In the genomic region with DNA sequence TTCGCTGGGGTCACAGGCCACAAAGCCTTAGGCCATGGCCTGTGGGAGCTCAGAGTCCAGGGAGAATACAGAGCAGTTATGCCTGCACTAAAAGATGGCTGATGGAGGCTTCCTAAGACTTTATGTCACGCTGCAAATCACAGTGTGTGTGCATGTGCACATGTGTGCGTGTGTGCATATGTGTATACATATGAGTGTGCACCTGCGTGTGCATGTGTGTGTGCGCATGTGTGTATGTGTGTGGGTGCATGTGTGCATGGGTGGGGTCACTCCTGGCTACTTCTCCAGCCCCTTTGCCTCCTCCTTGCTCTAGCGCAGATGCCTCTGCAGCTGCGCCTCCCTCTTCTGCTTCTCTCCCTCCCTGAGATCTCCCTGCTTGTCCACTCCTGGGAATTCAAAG, we compare ENCODE assay signal across 18 cellular contexts.
DNase-seq lines count a peak whose midpoint lies in the region; ATAC-seq, FAIRE-seq and TF ChIP-seq lines count a peak whose summit lies in the region.
"Had no signal": no experiment of that assay in that cellular context is flagged by ENCODE, and none has a peak within 500 bp of the region (broad histone marks: within the 10 kb centered on the region; RNA-seq: fewer than 3 reads in every experiment).

No MANE protein-coding gene starts in this region.

- no peak overlapping the region for H3K14ac ChIP-seq in H1 (ENCODE audit: insufficient read length)

- H3K23ac ChIP-seq in H1 (ENCODE audit: insufficient read length), result no peak overlapping the region

- H3K27me3 Mint-ChIP-seq in activated T-helper 2 cell treated with anti-CD3 and anti-CD28 coated beads, Interferon-gamma antibody, Interleukin-2, Interleukin-4, amounts not matched to agents 10 μg/mL and 5 μg/mL and 100 μg/mL, durations not matched to agents 14 hours and 24 hours and 36 hours (ENCODE audit: low read depth), result no peaks in the 10 kb centered on the region
- no peaks in the 10 kb centered on the region for H3K27me3 Mint-ChIP-seq in activated CD4-positive, alpha-beta memory T cell treated with anti-CD3 and anti-CD28 coated beads, Interleukin-2, amount 10 ng/mL, durations not matched to agents 7 days and 5 days

- no peak overlapping the region for H4K8ac ChIP-seq in H1 (ENCODE audit: extremely low read depth, insufficient read depth, low read length)

- no peak overlapping the region for H3K18ac ChIP-seq in H1 (ENCODE audit: extremely low read depth, low read length)

- WGBS in H1 (ENCODE audit: extremely low coverage in 1 of 2, insufficient coverage in 1 of 2, insufficient read length in 1 of 2, insufficient replicate concordance in 2 of 2, low coverage in 1 of 2, low lambda C conversion rate in 2 of 2, missing lambda C conversion rate in 1 of 2), 2 experiments, result 87% methylated on average over 7 of the region's 7 CpGs; no CpG with 5 or more reads in 1 of the 2 experiments

- peaks cover 12% of the 10 kb centered on the region for H3K27me3 ChIP-seq in RWPE2 (ENCODE audit: insufficient read depth, poor library complexity, severe bottlenecking)
- H3K27me3 ChIP-seq in H1 (replicated peaks in 1 of 4; ENCODE audit: control insufficient read depth in 3 of 4, extremely low read depth in 1 of 4, insufficient read depth in 3 of 4, low read length in 3 of 4), result no peaks in the 10 kb centered on the region; a peak in 1 of 7 replicates
- H3K27me3 ChIP-seq in upper lobe of right lung, result peaks cover under 1% of the 10 kb centered on the region

- intact Hi-C loops in activated T-helper 2 cell treated with anti-CD3 and anti-CD28 coated beads, Interferon-gamma antibody, Interleukin-2, Interleukin-4, amounts not matched to agents 10 μg/mL and 5 μg/mL and 100 μg/mL, durations not matched to agents 14 hours and 24 hours and 36 hours (cut with micrococcal nuclease), result no loop called here
- intact Hi-C loops in upper lobe of right lung (cut with DNase I), result no loop called here

- H3K79me1 ChIP-seq in H1 (ENCODE audit: low read depth, low read length), result no peaks in the 10 kb centered on the region

- no peak overlapping the region for H2BK5ac ChIP-seq in H1 (ENCODE audit: low read depth, low read length)

- POLR2A ChIA-PET in H1 (lab: Charles Lee; ENCODE audit: partially characterized antibody), result interaction anchor here (0.7 kb wide), 1 partner anchor 12 kb away, joined by 3 read pairs; no protein-coding TSS in a partner anchor
- POLR2A ChIA-PET in activated CD4-positive, alpha-beta memory T cell treated with anti-CD3 and anti-CD28 coated beads, Interleukin-2, amount 10 ng/mL, durations not matched to agents 7 days and 5 days (lab: Charles Lee), result no interaction called here

- H2BK15ac ChIP-seq in H1 (ENCODE audit: low read length), result 0 out of 2 replicates have a peak overlapping the region, but pooled peaks have one; percentile 84

- H2BK12ac ChIP-seq in H1 (ENCODE audit: low read depth, low read length), result no peak overlapping the region

- no peak for TF ChIP-seq POLR2A in H1 (IDR thresholded peaks at IDR 0.05; ENCODE audit: control extremely low read depth in 1 of 2, low read depth in 2 of 2, low read length in 2 of 2)

- no peak overlapping the region for H3K27ac ChIP-seq in RWPE2 (ENCODE audit: poor library complexity, severe bottlenecking)
- no peak overlapping the region for H3K27ac ChIP-seq in H1 (ENCODE audit: low read depth, low read length)
- no peak overlapping the region for H3K27ac ChIP-seq in upper lobe of right lung
- H3K27ac ChIP-seq: GM23248 had no signal

- TF ChIP-seq EP300 in H1 (IDR thresholded peaks at IDR 0.05; ENCODE audit: borderline replicate concordance in 1 of 2, low read depth in 2 of 2, low read length in 2 of 2), result no peak

- H2BK120ac ChIP-seq in H1 (replicated peaks; ENCODE audit: low read depth, low read length), result no peak overlapping the region

- H3K4me3 ChIP-seq in RWPE2 (ENCODE audit: severe bottlenecking) (no peak overlapping the region), H1 (ENCODE audit: extremely low read depth in 1 of 4, insufficient read depth in 2 of 4, low read depth in 3 of 4, low read length in 4 of 4) (no peak overlapping the region), upper lobe of right lung (no peak overlapping the region)
- H3K4me3 ChIP-seq: GM23248 had no signal

- no peak overlapping the region for H2AFZ ChIP-seq in H1 (ENCODE audit: low read length)
- H2AFZ ChIP-seq: GM23248 had no signal

- H3K79me2 ChIP-seq in H1 (ENCODE audit: control insufficient read depth in 1 of 2, insufficient read depth in 2 of 2, low read length in 2 of 2), result no peaks in the 10 kb centered on the region

- ATAC-seq in RWPE2 (ENCODE audit: low read depth) (no peak), upper lobe of right lung (no peak), GM21619 (IDR thresholded peaks at IDR 0.05; ENCODE audit: unreplicated experiment) (no peak)
- ATAC-seq: HCT116 had no signal

- no peak overlapping the region for H3K56ac ChIP-seq in H1 (replicated peaks; ENCODE audit: insufficient read length, low read depth, low read length)

- H4K20me1 ChIP-seq in H1 (replicated peaks in 1 of 2; ENCODE audit: control insufficient read depth in 1 of 2, insufficient read depth in 2 of 2, low read length in 2 of 2), result peaks cover 0 to 1% of the 10 kb centered on the region in 2 experiments

- H3K9me3 Mint-ChIP-seq in activated T-helper 2 cell treated with anti-CD3 and anti-CD28 coated beads, Interferon-gamma antibody, Interleukin-2, Interleukin-4, amounts not matched to agents 10 μg/mL and 5 μg/mL and 100 μg/mL, durations not matched to agents 14 hours and 24 hours and 36 hours, result no peaks in the 10 kb centered on the region
- no peaks in the 10 kb centered on the region for H3K9me3 Mint-ChIP-seq in activated CD4-positive, alpha-beta memory T cell treated with anti-CD3 and anti-CD28 coated beads, Interleukin-2, amount 10 ng/mL, durations not matched to agents 7 days and 5 days
- H3K9me3 Mint-ChIP-seq: CD4-positive, alpha-beta memory T cell; H9 had no signal

- no peak overlapping the region for H2BK20ac ChIP-seq in H1 (ENCODE audit: low read length)

- H3K9ac ChIP-seq in H1 (replicated peaks in 1 of 4; ENCODE audit: extremely low read depth in 1 of 4, low read depth in 3 of 4, low read length in 3 of 4), result no peak overlapping the region
- H3K9ac ChIP-seq: GM23248 had no signal

- DNase-seq in RWPE2 (ENCODE audit: low spot score) (peak; percentile 54), H1 (ENCODE audit: low read depth in 1 of 2, low spot score in 2 of 2) (no peak), upper lobe of right lung (peak; percentile 50), SKM-1 treated with dmso at 0.1 percent for 144 hours (lab: John Stamatoyannopoulos, UW; ENCODE audit: unreplicated experiment) (no peak)
- DNase-seq in activated T-helper 2 cell treated with anti-CD3 and anti-CD28 coated beads, Interferon-gamma antibody, Interleukin-2, Interleukin-4, amounts not matched to agents 10 μg/mL and 5 μg/mL and 100 μg/mL, durations not matched to agents 14 hours and 24 hours and 36 hours (ENCODE audit: low spot score), result no peak
- no peak for DNase-seq in activated CD4-positive, alpha-beta memory T cell treated with anti-CD3 and anti-CD28 coated beads, Interleukin-2, amount 10 ng/mL, durations not matched to agents 7 days and 5 days
- DNase-seq: C1 segment of cervical spinal cord; Calu3; CD4-positive, alpha-beta memory T cell; COR-L47; DMS53; DMS79 treated with DMSO at 0.1 percent for 48 hours; GF-D8; GM23248; H9 had no signal

- H3K27ac Mint-ChIP-seq in activated T-helper 2 cell treated with anti-CD3 and anti-CD28 coated beads, Interferon-gamma antibody, Interleukin-2, Interleukin-4, amounts not matched to agents 10 μg/mL and 5 μg/mL and 100 μg/mL, durations not matched to agents 14 hours and 24 hours and 36 hours, result peak overlapping the region; percentile 5
- H3K27ac Mint-ChIP-seq in activated CD4-positive, alpha-beta memory T cell treated with anti-CD3 and anti-CD28 coated beads, Interleukin-2, amount 10 ng/mL, durations not matched to agents 7 days and 5 days, result no peak overlapping the region
- H3K27ac Mint-ChIP-seq: CD4-positive, alpha-beta memory T cell had no signal

- no peak overlapping the region for H4K5ac ChIP-seq in H1 (ENCODE audit: insufficient read length, low read depth, low read length)

- H3K4me3 Mint-ChIP-seq in activated T-helper 2 cell treated with anti-CD3 and anti-CD28 coated beads, Interferon-gamma antibody, Interleukin-2, Interleukin-4, amounts not matched to agents 10 μg/mL and 5 μg/mL and 100 μg/mL, durations not matched to agents 14 hours and 24 hours and 36 hours (ENCODE audit: low read depth), result no peak overlapping the region
- no peak overlapping the region for H3K4me3 Mint-ChIP-seq in activated CD4-positive, alpha-beta memory T cell treated with anti-CD3 and anti-CD28 coated beads, Interleukin-2, amount 10 ng/mL, durations not matched to agents 7 days and 5 days
- H3K4me3 Mint-ChIP-seq: CD4-positive, alpha-beta memory T cell had no signal

- TF ChIP-seq RAD21 in H1 (IDR thresholded peaks at IDR 0.05 in 1 of 2, conservative IDR thresholded peaks at IDR 0.05 in 1 of 2; ENCODE audit: low read depth in 2 of 2, low read length in 2 of 2), result no peak

- no peaks in the 10 kb centered on the region for H3K9me3 ChIP-seq in RWPE2 (ENCODE audit: severe bottlenecking)
- H3K9me3 ChIP-seq in H1 (ENCODE audit: insufficient read depth in 2 of 2, low read depth in 1 of 2, low read length in 1 of 2), result no peaks in the 10 kb centered on the region
- H3K9me3 ChIP-seq in upper lobe of right lung, result no peaks in the 10 kb centered on the region

- H3K36me3 ChIP-seq in RWPE2 (ENCODE audit: low read depth) (no peaks in the 10 kb centered on the region), H1 (ENCODE audit: control insufficient read depth in 2 of 4, insufficient read depth in 4 of 4, low read length in 3 of 4) (no peaks in the 10 kb centered on the region), upper lobe of right lung (no peaks in the 10 kb centered on the region)

- FAIRE-seq in H1 (lab: Jason Lieb, UNC), result no peak
- FAIRE-seq: GM12892 had no signal

- no peak overlapping the region for H3K4ac ChIP-seq in H1 (replicated peaks; ENCODE audit: insufficient read length, low read depth, low read length)

- no peak overlapping the region for H3K4me2 ChIP-seq in H1 (ENCODE audit: insufficient read depth in 1 of 2, low read depth in 2 of 2, low read length in 2 of 2)

- no peak for TF ChIP-seq CTCF in RWPE2 (IDR thresholded peaks at IDR 0.05; ENCODE audit: poor library complexity, severe bottlenecking)
- TF ChIP-seq CTCF in H1 (IDR thresholded peaks at IDR 0.05; ENCODE audit: control extremely low read depth in 1 of 3, insufficient read depth in 1 of 3, low read depth in 1 of 3, low read length in 3 of 3), result no peak
- no peak for TF ChIP-seq CTCF in upper lobe of right lung (IDR thresholded peaks at IDR 0.05)

- H2AK5ac ChIP-seq in H1 (ENCODE audit: low read depth, low read length), result 0 out of 2 replicates have a peak overlapping the region, but pooled peaks have one; percentile 5

- H3K4me1 Mint-ChIP-seq in activated T-helper 2 cell treated with anti-CD3 and anti-CD28 coated beads, Interferon-gamma antibody, Interleukin-2, Interleukin-4, amounts not matched to agents 10 μg/mL and 5 μg/mL and 100 μg/mL, durations not matched to agents 14 hours and 24 hours and 36 hours (ENCODE audit: low read depth), result no peaks in the 10 kb centered on the region
- no peaks in the 10 kb centered on the region for H3K4me1 Mint-ChIP-seq in activated CD4-positive, alpha-beta memory T cell treated with anti-CD3 and anti-CD28 coated beads, Interleukin-2, amount 10 ng/mL, durations not matched to agents 7 days and 5 days
- H3K4me1 Mint-ChIP-seq: CD4-positive, alpha-beta memory T cell had no signal

- peaks cover 3% of the 10 kb centered on the region; the same call in 1 of the 2 replicates for H3K23me2 ChIP-seq in H1 (ENCODE audit: low read depth, low read length)

- H3K4me1 ChIP-seq in RWPE2 (ENCODE audit: insufficient read depth, poor library complexity, severe bottlenecking) (no peaks in the 10 kb centered on the region), H1 (replicated peaks in 1 of 4; ENCODE audit: control insufficient read depth in 3 of 4, insufficient read depth in 4 of 4, low read length in 3 of 4) (peaks cover 0 to 14% (median 1%) of the 10 kb centered on the region in 4 experiments; a peak in 2 of 7 replicates), upper lobe of right lung (no peaks in the 10 kb centered on the region)

- no peak overlapping the region for H4K91ac ChIP-seq in H1 (replicated peaks; ENCODE audit: insufficient read length, low read length)

- no peaks in the 10 kb centered on the region for H3K36me3 Mint-ChIP-seq in activated T-helper 2 cell treated with anti-CD3 and anti-CD28 coated beads, Interferon-gamma antibody, Interleukin-2, Interleukin-4, amounts not matched to agents 10 μg/mL and 5 μg/mL and 100 μg/mL, durations not matched to agents 14 hours and 24 hours and 36 hours (ENCODE audit: low read depth)
- H3K36me3 Mint-ChIP-seq in activated CD4-positive, alpha-beta memory T cell treated with anti-CD3 and anti-CD28 coated beads, Interleukin-2, amount 10 ng/mL, durations not matched to agents 7 days and 5 days (ENCODE audit: low read depth), result no peaks in the 10 kb centered on the region
- H3K36me3 Mint-ChIP-seq: CD4-positive, alpha-beta memory T cell had no signal

- CTCF ChIA-PET in H1 (lab: Charles Lee; ENCODE audit: partially characterized antibody), result no interaction called here
- CTCF ChIA-PET in activated CD4-positive, alpha-beta memory T cell treated with anti-CD3 and anti-CD28 coated beads, Interleukin-2, amount 10 ng/mL, durations not matched to agents 7 days and 5 days (lab: Charles Lee), result no interaction called here

Comparison
In these comparisons a context has a peak if more than half of its experiments do, and no peak if none do; other contexts are left out.
1. DNase-seq: peak in RWPE2 (single experiment) and upper lobe of right lung (single experiment); none in activated T-helper 2 cell treated with anti-CD3 and anti-CD28 coated beads, Interferon-gamma antibody, Interleukin-2, Interleukin-4, amounts not matched to agents 10 μg/mL and 5 μg/mL and 100 μg/mL, durations not matched to agents 14 hours and 24 hours and 36 hours (single experiment), H1 (0 of 2), activated CD4-positive, alpha-beta memory T cell treated with anti-CD3 and anti-CD28 coated beads, Interleukin-2, amount 10 ng/mL, durations not matched to agents 7 days and 5 days (single experiment) and SKM-1 treated with dmso at 0.1 percent for 144 hours (single experiment).